ENCODE assay signal across 8 cellular contexts in genomic region chr16:4316103-4316731, GRCh38. TPM values are rescaled to one million over a fixed set of nuclear protein-coding genes. Genes with fewer than 3 reads are reported as not detected.
DNase-seq lines count a peak whose midpoint lies in the region; ATAC-seq and TF ChIP-seq lines count a peak whose summit lies in the region.

No MANE protein-coding gene starts in this region.

- H2BK5ac ChIP-seq in mesendoderm (ENCODE audit: low read length) = no peak overlapping the region

- no peak overlapping the region for H4K8ac ChIP-seq in mesendoderm (ENCODE audit: low read depth, low read length)

- no peaks in the 10 kb centered on the region for H3K9me3 Mint-ChIP-seq in brain

- H3K27ac Mint-ChIP-seq in brain = peak overlapping the region in 4 of 5 experiments; percentile 41 to 77 (median 70)

- no peaks in the 10 kb centered on the region for H3K36me3 ChIP-seq in mesendoderm (ENCODE audit: control insufficient read depth, insufficient read depth, low read length)

- peak overlapping the region; percentile 81 for H3K56ac ChIP-seq in mesendoderm (ENCODE audit: low read length)

- peak overlapping the region; percentile 83 to 91 (median 85) for H3K4me3 Mint-ChIP-seq in brain

- peak overlapping the region; percentile 14 for H2BK15ac ChIP-seq in mesendoderm (replicated peaks; ENCODE audit: low read depth)

- H2BK120ac ChIP-seq in mesendoderm (ENCODE audit: low read depth, low read length) = no peak overlapping the region

- H3K79me1 ChIP-seq in mesendoderm (ENCODE audit: low read length) = peaks cover 8% of the 10 kb centered on the region

- peak overlapping the region; percentile 87 for H3K4me2 ChIP-seq in mesendoderm (ENCODE audit: low read length)

- TF ChIP-seq CTCF in 22Rv1 (IDR thresholded peaks at IDR 0.05) (no peak), brain (conservative IDR thresholded peaks at IDR 0.05) (no peak)

- no peaks in the 10 kb centered on the region for H3K27me3 ChIP-seq in mesendoderm (ENCODE audit: insufficient read depth, low read length, poor library complexity)

- H3K4me3 ChIP-seq in mesendoderm (ENCODE audit: low read length) = peak overlapping the region; percentile 23

- WGBS in mesendoderm (ENCODE audit: extremely low coverage, insufficient coverage, low lambda C conversion rate) = no CpG with 5 or more reads among the region's 85 CpGs

- H2AK5ac ChIP-seq in mesendoderm (ENCODE audit: low read length) = no peak overlapping the region

- H3K9ac ChIP-seq in mesendoderm (ENCODE audit: low read length) = peak overlapping the region; percentile 70

- ATAC-seq in HG03342 (IDR thresholded peaks at IDR 0.05; ENCODE audit: unreplicated experiment) (no peak), GM19328 (IDR thresholded peaks at IDR 0.05; ENCODE audit: unreplicated experiment) (no peak)

- H3K4me1 ChIP-seq in mesendoderm (ENCODE audit: control insufficient read depth, low read depth, low read length) = peaks cover 2% of the 10 kb centered on the region

- no peak overlapping the region for H4K5ac ChIP-seq in mesendoderm (ENCODE audit: low read length)

- H3K27me3 Mint-ChIP-seq in brain = peaks cover 3% of the 10 kb centered on the region

- H3K27ac ChIP-seq in 22Rv1 (peak overlapping the region; percentile 53), mesendoderm (ENCODE audit: low read depth, low read length) (peak overlapping the region; percentile 37)

- DNase-seq in HCEC 1CT (peak; percentile 24), mesendoderm (peak; percentile 47), GF-D8 (lab: John Stamatoyannopoulos, UW) (no peak)
- DNase-seq in activated naive CD4-positive, alpha-beta T cell (lab: John Stamatoyannopoulos, UW) = no peak

- no peak overlapping the region for H3K23ac ChIP-seq in mesendoderm (ENCODE audit: low read length)

- peaks cover 22% of the 10 kb centered on the region for H3K79me2 ChIP-seq in mesendoderm (ENCODE audit: control insufficient read depth, insufficient read depth, low read length)

- H3K4me1 Mint-ChIP-seq in brain = peaks cover 41% of the 10 kb centered on the region

- H3K36me3 Mint-ChIP-seq in brain = no peaks in the 10 kb centered on the region

- H3K18ac ChIP-seq in mesendoderm (ENCODE audit: low read length) = peak overlapping the region; percentile 86

- H3K4ac ChIP-seq in mesendoderm (ENCODE audit: low read depth, low read length) = peak overlapping the region; percentile 77

RNA-seq across cellular contexts. Expression of gene GLIS2, which starts 0.3 kb away (rescaled TPM):
- 17.2 TPM for polyA plus RNA-seq in brain (ENCODE audit: insufficient read depth, low read depth, low replicate concordance)
- 6.2 TPM for polyA plus RNA-seq in mesendoderm (2013, experiment 1 of 2)
- 6.5 TPM for polyA plus RNA-seq in mesendoderm (2013, experiment 2 of 2)

RNA-seq across cellular contexts. Expression of gene PAM16, which starts 34.9 kb away (rescaled TPM):
- polyA plus RNA-seq in brain (ENCODE audit: insufficient read depth, low read depth, low replicate concordance) = 64.4 TPM
- polyA plus RNA-seq in mesendoderm (2013, experiment 1 of 2) = 140 TPM
- polyA plus RNA-seq in mesendoderm (2013, experiment 2 of 2) = 140 TPM

RNA-seq across cellular contexts. Expression of gene TFAP4, which starts 43.4 kb away (rescaled TPM):
- polyA plus RNA-seq in brain (ENCODE audit: insufficient read depth, low read depth, low replicate concordance) = 12.2 TPM
- polyA plus RNA-seq in mesendoderm (2013, experiment 1 of 2) = 20.3 TPM
- polyA plus RNA-seq in mesendoderm (2013, experiment 2 of 2) = 21.0 TPM

RNA-seq across cellular contexts. Expression of gene VASN, which starts 55.4 kb away (rescaled TPM):
- 5.0 TPM for polyA plus RNA-seq in brain (ENCODE audit: insufficient read depth, low read depth, low replicate concordance)
- 6.4 TPM for polyA plus RNA-seq in mesendoderm (2013, experiment 1 of 2)
- polyA plus RNA-seq in mesendoderm (2013, experiment 2 of 2) = 6.5 TPM

Comparison
In these comparisons a context has a peak if more than half of its experiments do, and no peak if none do; other contexts are left out.
1. DNase-seq: peak in HCEC 1CT (single experiment) and mesendoderm (single experiment); none in GF-D8 (single experiment) and activated naive CD4-positive, alpha-beta T cell (0 of 4).